28 cellular contexts compared by ENCODE assay signal in genomic region chr4:20723019-20723418, GRCh38. TPM values are rescaled to one million over a fixed set of nuclear protein-coding genes. Genes with fewer than 3 reads are reported as not detected.
DNase-seq lines count a peak whose midpoint lies in the region; ATAC-seq lines count a peak whose summit lies in the region.
"Had no signal": no experiment of that assay in that cellular context is flagged by ENCODE, and none has a peak within 500 bp of the region (broad histone marks: within the 10 kb centered on the region; RNA-seq: fewer than 3 reads in every experiment).

No MANE protein-coding gene starts in this region.

- peak; percentile 31 for DNase-seq in ELR (ENCODE audit: low read depth)
- DNase-seq in NCI-H460 (ENCODE audit: extremely low read depth, low read depth), result peak; percentile 51
- peak; percentile 8 for DNase-seq in epithelial cell of prostate (ENCODE audit: low read depth, low spot score)
- peak; percentile 16 for DNase-seq in renal cortical epithelial cell (ENCODE audit: low read depth)
- DNase-seq in NCI-H146 (lab: John Stamatoyannopoulos, UW), result no peak
- no peak for DNase-seq in HuH-7 (ENCODE audit: low spot score)
- DNase-seq: activated CD4-positive, alpha-beta T cell treated with anti-CD3 and anti-CD28 coated beads, Interleukin-2, amount 10 ng/mL, durations not matched to agents 24 days and 14 days; activated CD8-positive, alpha-beta memory T cell treated with anti-CD3 and anti-CD28 coated beads, Interleukin-2, amount 10 ng/mL, durations not matched to agents 7 days and 5 days; activated naive CD4-positive, alpha-beta T cell treated with anti-CD3 and anti-CD28 coated beads, Interleukin-2, amount 10 ng/mL, durations not matched to agents 7 days and 5 days; amniotic stem cell; Caco-2; dermis blood vessel endothelial cell; DMS79; Kasumi-1; midbrain; NCI-H1092; NCI-H1930; NCI-H526; NK-92 treated with Interleukin-12 subunit alpha and Interleukin-12 subunit beta, amount 100 ng/mL, for 24 hours; ovary; PC-9; SHP77; spleen; trophoblast cell; WERI-Rb-1 had no signal

- H3K27ac ChIP-seq in epithelial cell of prostate, result no peak overlapping the region
- H3K27ac ChIP-seq: C4-2B, ovary, PC-9, spleen, WERI-Rb-1 had no signal

- ATAC-seq in HG03469 (IDR thresholded peaks at IDR 0.05; ENCODE audit: unreplicated experiment), result no peak
- ATAC-seq: activated CD8-positive, alpha-beta memory T cell treated with anti-CD3 and anti-CD28 coated beads, Interleukin-2, amount 10 ng/mL, durations not matched to agents 7 days and 5 days; natural killer cell treated with Interleukin-12 subunit alpha and Interleukin-12 subunit beta and Interleukin-15 and Interleukin-18, amount 100 ng/mL, for 72 hours had no signal

RNA-seq across cellular contexts. Expression of gene PACRGL, which starts 22.8 kb away (rescaled TPM):
- total RNA-seq in NCI-H460 (2014; rRNA removed; shearing (Covaris generic)), result 21.0 and 21.9 TPM in 2 replicates
- polyA plus RNA-seq in NCI-H460 (2014; cell fraction: nucleus; rRNA removed), result 32.7 and 45.3 TPM in 2 replicates
- 35.4 and 38.6 TPM in 2 replicates for total RNA-seq in renal cortical epithelial cell

Comparison
In these comparisons a context has a peak if more than half of its experiments do, and no peak if none do; other contexts are left out.
1. DNase-seq: peak in ELR (single experiment), NCI-H460 (single experiment), epithelial cell of prostate (single experiment) and renal cortical epithelial cell (single experiment); none in NCI-H146 (single experiment) and HuH-7 (single experiment).